15 cellular contexts compared by ENCODE assay signal in the genomic region with DNA sequence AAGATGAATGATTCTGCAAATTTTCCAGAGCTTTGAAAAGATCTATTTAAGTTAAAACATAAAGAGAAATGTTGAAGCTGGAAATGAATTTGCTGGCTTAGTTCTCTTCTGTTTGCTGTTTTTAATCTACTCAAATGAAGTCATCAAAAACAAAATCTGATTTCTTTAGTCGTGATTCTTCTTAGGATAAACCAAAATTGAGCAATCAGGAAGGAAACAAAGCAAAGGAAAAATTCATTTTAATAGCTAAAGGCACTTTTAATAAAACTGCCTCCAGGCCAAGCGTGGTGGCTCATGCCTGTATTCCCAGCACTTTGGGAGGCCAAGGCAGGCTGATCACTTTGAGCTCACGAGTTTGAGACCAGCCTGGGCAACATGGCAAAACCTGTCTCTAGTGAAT.
DNase-seq lines count a peak whose midpoint lies in the region; ATAC-seq and TF ChIP-seq lines count a peak whose summit lies in the region.
"Had no signal": no experiment of that assay in that cellular context is flagged by ENCODE, and none has a peak within 500 bp of the region (broad histone marks: within the 10 kb centered on the region; RNA-seq: fewer than 3 reads in every experiment).

No MANE protein-coding gene starts in this region.

- H2AK5ac ChIP-seq in mesendoderm (ENCODE audit: low read length): no peak overlapping the region

- H3K79me2 ChIP-seq in mesendoderm (ENCODE audit: control insufficient read depth, insufficient read depth, low read length): no peaks in the 10 kb centered on the region

- intact Hi-C loops in sciatic nerve (cut with DNase I): no loop called here

- H3K27me3 ChIP-seq in adipocyte (replicated peaks; ENCODE audit: control insufficient read depth, insufficient read depth, low read length) (no peaks in the 10 kb centered on the region), mesendoderm (ENCODE audit: insufficient read depth, low read length, poor library complexity) (no peaks in the 10 kb centered on the region)
- H3K27me3 ChIP-seq: BE2C had no signal

- TF ChIP-seq CTCF in AG10803 (conservative IDR thresholded peaks at IDR 0.05; ENCODE audit: low read length): no peak
- no peak for TF ChIP-seq CTCF in fibroblast of pulmonary artery (IDR thresholded peaks at IDR 0.05; ENCODE audit: low read length, missing control alignments)

- H3K23ac ChIP-seq in mesendoderm (ENCODE audit: low read length): no peak overlapping the region

- H3K4me3 ChIP-seq in AG10803 (ENCODE audit: low read length) (no peak overlapping the region), adipocyte (ENCODE audit: low read length) (no peak overlapping the region), fibroblast of pulmonary artery (replicated peaks; ENCODE audit: low read depth, low read length) (no peak overlapping the region), mesendoderm (ENCODE audit: low read length) (no peak overlapping the region)

- WGBS in mesendoderm (ENCODE audit: extremely low coverage, insufficient coverage, low lambda C conversion rate): no CpG with 5 or more reads among the region's 3 CpGs

- no peak overlapping the region for H2BK120ac ChIP-seq in mesendoderm (ENCODE audit: low read depth, low read length)

- H2BK15ac ChIP-seq in mesendoderm (replicated peaks; ENCODE audit: low read depth): no peak overlapping the region

- no peaks in the 10 kb centered on the region for H3K9me3 ChIP-seq in adipocyte (ENCODE audit: control insufficient read depth, low read length)
- H3K9me3 ChIP-seq: BE2C had no signal

- H3K18ac ChIP-seq in mesendoderm (ENCODE audit: low read length): no peak overlapping the region

- H2BK5ac ChIP-seq in mesendoderm (ENCODE audit: low read length): no peak overlapping the region

- H3K4me1 ChIP-seq in adipocyte (ENCODE audit: control insufficient read depth, insufficient read depth, low read length): peaks cover 32% of the 10 kb centered on the region
- peaks cover 7% of the 10 kb centered on the region for H3K4me1 ChIP-seq in mesendoderm (ENCODE audit: control insufficient read depth, low read depth, low read length)
- H3K4me1 ChIP-seq: BE2C had no signal

- DNase-seq in AG10803 (ENCODE audit: low read depth) (peak; percentile 64), adipocyte (ENCODE audit: low read depth) (peak; percentile 80), fibroblast of pulmonary artery (ENCODE audit: low read depth) (peak; percentile 38), sciatic nerve (ENCODE audit: low spot score) (no peak), mesendoderm (no peak), mucosa of gallbladder (ENCODE audit: low spot score) (no peak)
- DNase-seq: BE2C, Kasumi-1, NCI-H1417, NCI-H1694 treated with DMSO at 0.1 percent for 48 hours, NCI-H2081 treated with DMSO at 0.1 percent for 48 hours, NCI-H446, OCI-M1, Right ventricle myocardium superior had no signal

- no peaks in the 10 kb centered on the region for H3K79me1 ChIP-seq in mesendoderm (ENCODE audit: low read length)

- no peak overlapping the region for H3K27ac ChIP-seq in mesendoderm (ENCODE audit: low read depth, low read length)

- no peak overlapping the region for H3K4me2 ChIP-seq in mesendoderm (ENCODE audit: low read length)

- H4K5ac ChIP-seq in mesendoderm (ENCODE audit: low read length): no peak overlapping the region

- ATAC-seq in sciatic nerve (peak; percentile 27), HG03571 (IDR thresholded peaks at IDR 0.05; ENCODE audit: unreplicated experiment) (no peak)

- no peak overlapping the region for H4K8ac ChIP-seq in mesendoderm (ENCODE audit: low read depth, low read length)

- H3K36me3 ChIP-seq in adipocyte (ENCODE audit: control insufficient read depth, insufficient read depth, low read length, severe bottlenecking) (peaks cover 96% of the 10 kb centered on the region), mesendoderm (ENCODE audit: control insufficient read depth, insufficient read depth, low read length) (no peaks in the 10 kb centered on the region)
- H3K36me3 ChIP-seq: BE2C had no signal

- H3K56ac ChIP-seq in mesendoderm (ENCODE audit: low read length): no peak overlapping the region

- H3K4ac ChIP-seq in mesendoderm (ENCODE audit: low read depth, low read length): no peak overlapping the region

- peak overlapping the region; percentile 42 for H3K9ac ChIP-seq in adipocyte (ENCODE audit: low read length)
- H3K9ac ChIP-seq in mesendoderm (ENCODE audit: low read length): no peak overlapping the region

Comparison
In these comparisons a context has a peak if more than half of its experiments do, and no peak if none do; other contexts are left out.
1. DNase-seq: peak in AG10803 (single experiment), adipocyte (single experiment) and fibroblast of pulmonary artery (single experiment); none in sciatic nerve (single experiment), mesendoderm (single experiment) and mucosa of gallbladder (single experiment).